ENCODE assay signal across 33 cellular contexts in genomic region chr5:58898006-58898405, GRCh38.
"Had no signal": no experiment of that assay in that cellular context is flagged by ENCODE, and none has a peak within 500 bp of the region (broad histone marks: within the 10 kb centered on the region; RNA-seq: fewer than 3 reads in every experiment).

No MANE protein-coding gene starts in this region.

- H3K4me3 Mint-ChIP-seq: activated CD4-positive, alpha-beta memory T cell treated with anti-CD3 and anti-CD28 coated beads for 36 hours; activated CD4-positive, alpha-beta T cell treated with anti-CD3 and anti-CD28 coated beads for 36 hours; activated CD4-positive, alpha-beta T cell treated with anti-CD3 and anti-CD28 coated beads, Interleukin-2, amount 10 ng/mL, durations not matched to agents 24 days and 14 days; activated CD8-positive, alpha-beta memory T cell treated with anti-CD3 and anti-CD28 coated beads, Interleukin-2, amount 10 ng/mL, durations not matched to agents 7 days and 5 days; activated CD8-positive, alpha-beta T cell treated with anti-CD3 and anti-CD28 coated beads, Interleukin-2, amount 10 ng/mL, durations not matched to agents 7 days and 5 days; activated naive CD4-positive, alpha-beta T cell treated with anti-CD3 and anti-CD28 coated beads for 36 hours; activated naive CD4-positive, alpha-beta T cell treated with anti-CD3 and anti-CD28 coated beads, Interleukin-2, amount 50 U/mL, for 24 hours; activated naive CD8-positive, alpha-beta T cell treated with anti-CD3 and anti-CD28 coated beads for 36 hours; activated naive CD8-positive, alpha-beta T cell treated with anti-CD3 and anti-CD28 coated beads, Interleukin-2, amount 50 U/mL, for 24 hours; activated T-helper 1 cell treated with anti-CD3 and anti-CD28 coated beads, Interleukin-12 subunit alpha, Interleukin-12 subunit beta, Interleukin-2, Interleukin-4 antibody, amounts not matched to agents 30 ng/mL and 10 ng/mL and 1 ng/mL, durations not matched to agents 14 hours and 24 hours and 36 hours; effector memory CD8-positive, alpha-beta T cell; T-cell; T-helper 17 cell; T-helper 2 cell treated with Interferon-gamma antibody and Interleukin-4, amounts not matched to agents 5 μg/mL and 100 μg/mL, for 36 hours had no signal

- H3K9me3 ChIP-seq: adrenal gland, body of pancreas, esophagus squamous epithelium, gastroesophageal sphincter had no signal

- H3K4me1 ChIP-seq: body of pancreas, gastroesophageal sphincter had no signal

- H3K36me3 Mint-ChIP-seq: activated CD4-positive, alpha-beta memory T cell treated with anti-CD3 and anti-CD28 coated beads for 36 hours; activated CD8-positive, alpha-beta memory T cell treated with anti-CD3 and anti-CD28 coated beads, Interleukin-2, amount 10 ng/mL, durations not matched to agents 7 days and 5 days; activated naive CD4-positive, alpha-beta T cell treated with anti-CD3 and anti-CD28 coated beads, Interleukin-2, amount 50 U/mL, for 24 hours; activated naive CD8-positive, alpha-beta T cell treated with anti-CD3 and anti-CD28 coated beads for 36 hours; T-cell had no signal

- H3K36me3 ChIP-seq: adrenal gland, esophagus squamous epithelium, gastroesophageal sphincter had no signal

- H3K4me1 Mint-ChIP-seq: activated CD4-positive, alpha-beta T cell treated with anti-CD3 and anti-CD28 coated beads, Interleukin-2, amount 10 ng/mL, durations not matched to agents 24 days and 14 days; activated CD8-positive, alpha-beta memory T cell treated with anti-CD3 and anti-CD28 coated beads, Interleukin-2, amount 10 ng/mL, durations not matched to agents 7 days and 5 days; activated naive CD4-positive, alpha-beta T cell treated with anti-CD3 and anti-CD28 coated beads, Interleukin-2, amount 50 U/mL, for 24 hours; activated naive CD8-positive, alpha-beta T cell treated with anti-CD3 and anti-CD28 coated beads for 36 hours; activated naive CD8-positive, alpha-beta T cell treated with anti-CD3 and anti-CD28 coated beads, Interleukin-2, amount 50 U/mL, for 24 hours; T-cell; T-helper 17 cell had no signal

- H3K27me3 ChIP-seq: adrenal gland, body of pancreas, esophagus squamous epithelium, gastroesophageal sphincter had no signal

- ATAC-seq: activated CD8-positive, alpha-beta memory T cell treated with anti-CD3 and anti-CD28 coated beads, Interleukin-2, amount 10 ng/mL, durations not matched to agents 7 days and 5 days; activated CD8-positive, alpha-beta T cell treated with anti-CD3 and anti-CD28 coated beads, Interleukin-2, amount 10 ng/mL, durations not matched to agents 7 days and 5 days; activated naive CD8-positive, alpha-beta T cell treated with anti-CD3 and anti-CD28 coated beads, Interleukin-2, amount 50 U/mL, for 24 hours; body of pancreas; effector memory CD8-positive, alpha-beta T cell; gastroesophageal sphincter; T-cell; T-helper 17 cell had no signal

- H3K27ac ChIP-seq: adrenal gland, body of pancreas, epithelial cell of prostate, esophagus squamous epithelium, gastroesophageal sphincter had no signal

- H3K27me3 Mint-ChIP-seq: activated naive CD4-positive, alpha-beta T cell treated with anti-CD3 and anti-CD28 coated beads, Interleukin-2, amount 50 U/mL, for 24 hours; activated naive CD8-positive, alpha-beta T cell treated with anti-CD3 and anti-CD28 coated beads for 36 hours; activated naive CD8-positive, alpha-beta T cell treated with anti-CD3 and anti-CD28 coated beads, Interleukin-2, amount 50 U/mL, for 24 hours; effector memory CD8-positive, alpha-beta T cell; T-cell; T-helper 17 cell had no signal

- H3K4me3 ChIP-seq: adrenal gland, body of pancreas, esophagus squamous epithelium, gastroesophageal sphincter had no signal

- H3K27ac Mint-ChIP-seq: activated CD4-positive, alpha-beta memory T cell treated with anti-CD3 and anti-CD28 coated beads for 36 hours; activated CD4-positive, alpha-beta T cell treated with anti-CD3 and anti-CD28 coated beads for 36 hours; activated CD4-positive, alpha-beta T cell treated with anti-CD3 and anti-CD28 coated beads, Interleukin-2, amount 10 ng/mL, durations not matched to agents 24 days and 14 days; activated CD8-positive, alpha-beta memory T cell treated with anti-CD3 and anti-CD28 coated beads, Interleukin-2, amount 10 ng/mL, durations not matched to agents 7 days and 5 days; activated CD8-positive, alpha-beta T cell treated with anti-CD3 and anti-CD28 coated beads, Interleukin-2, amount 10 ng/mL, durations not matched to agents 7 days and 5 days; activated naive CD4-positive, alpha-beta T cell treated with anti-CD3 and anti-CD28 coated beads for 36 hours; activated naive CD4-positive, alpha-beta T cell treated with anti-CD3 and anti-CD28 coated beads, Interleukin-2, amount 50 U/mL, for 24 hours; activated naive CD8-positive, alpha-beta T cell treated with anti-CD3 and anti-CD28 coated beads for 36 hours; activated naive CD8-positive, alpha-beta T cell treated with anti-CD3 and anti-CD28 coated beads, Interleukin-2, amount 50 U/mL, for 24 hours; activated T-helper 1 cell treated with anti-CD3 and anti-CD28 coated beads, Interleukin-12 subunit alpha, Interleukin-12 subunit beta, Interleukin-2, Interleukin-4 antibody, amounts not matched to agents 30 ng/mL and 10 ng/mL and 1 ng/mL, durations not matched to agents 14 hours and 24 hours and 36 hours; activated T-helper 2 cell treated with anti-CD3 and anti-CD28 coated beads, Interferon-gamma antibody, Interleukin-2, Interleukin-4, amounts not matched to agents 10 μg/mL and 5 μg/mL and 100 μg/mL, durations not matched to agents 14 hours and 24 hours and 36 hours; effector memory CD8-positive, alpha-beta T cell; T-cell; T-helper 17 cell; T-helper 2 cell treated with Interferon-gamma antibody and Interleukin-4, amounts not matched to agents 5 μg/mL and 100 μg/mL, for 36 hours had no signal

- H3K9me3 Mint-ChIP-seq: activated CD4-positive, alpha-beta memory T cell treated with anti-CD3 and anti-CD28 coated beads for 36 hours; activated CD4-positive, alpha-beta T cell treated with anti-CD3 and anti-CD28 coated beads, Interleukin-2, amount 10 ng/mL, durations not matched to agents 24 days and 14 days; activated naive CD4-positive, alpha-beta T cell treated with anti-CD3 and anti-CD28 coated beads for 36 hours; activated naive CD4-positive, alpha-beta T cell treated with anti-CD3 and anti-CD28 coated beads, Interleukin-2, amount 50 U/mL, for 24 hours; activated naive CD8-positive, alpha-beta T cell treated with anti-CD3 and anti-CD28 coated beads for 36 hours; activated naive CD8-positive, alpha-beta T cell treated with anti-CD3 and anti-CD28 coated beads, Interleukin-2, amount 50 U/mL, for 24 hours; activated T-helper 1 cell treated with anti-CD3 and anti-CD28 coated beads, Interleukin-12 subunit alpha, Interleukin-12 subunit beta, Interleukin-2, Interleukin-4 antibody, amounts not matched to agents 30 ng/mL and 10 ng/mL and 1 ng/mL, durations not matched to agents 14 hours and 24 hours and 36 hours; activated T-helper 2 cell treated with anti-CD3 and anti-CD28 coated beads, Interferon-gamma antibody, Interleukin-2, Interleukin-4, amounts not matched to agents 10 μg/mL and 5 μg/mL and 100 μg/mL, durations not matched to agents 14 hours and 24 hours and 36 hours; effector memory CD8-positive, alpha-beta T cell; T-cell; T-helper 2 cell treated with Interferon-gamma antibody and Interleukin-4, amounts not matched to agents 5 μg/mL and 100 μg/mL, for 36 hours had no signal

- DNase-seq: activated CD4-positive, alpha-beta memory T cell treated with anti-CD3 and anti-CD28 coated beads for 36 hours; activated CD4-positive, alpha-beta T cell treated with anti-CD3 and anti-CD28 coated beads for 36 hours; activated CD4-positive, alpha-beta T cell treated with anti-CD3 and anti-CD28 coated beads, Interleukin-2, amount 10 ng/mL, durations not matched to agents 24 days and 14 days; activated CD4-positive, CD25-positive, alpha-beta regulatory T cell; activated CD4-positive, CD25-positive, alpha-beta regulatory T cell treated with anti-CD3 and anti-CD28 coated beads, Interleukin-2, amount 50 U/mL, for 72 hours; activated CD8-positive, alpha-beta memory T cell treated with anti-CD3 and anti-CD28 coated beads, Interleukin-2, amount 10 ng/mL, durations not matched to agents 7 days and 5 days; activated CD8-positive, alpha-beta memory T cell treated with anti-CD3 and anti-CD28 coated beads, Interleukin-2, amount 50 U/mL, for 4 hours; activated CD8-positive, alpha-beta T cell treated with anti-CD3 and anti-CD28 coated beads, Interleukin-2, amount 10 ng/mL, durations not matched to agents 7 days and 5 days; activated effector memory CD4-positive, alpha-beta T cell treated with anti-CD3 and anti-CD28 coated beads, Interleukin-2, amount 50 U/mL, for 16 hours; activated naive CD4-positive, alpha-beta T cell treated with anti-CD3 and anti-CD28 coated beads for 36 hours; activated naive CD8-positive, alpha-beta T cell treated with anti-CD3 and anti-CD28 coated beads for 36 hours; activated naive CD8-positive, alpha-beta T cell treated with anti-CD3 and anti-CD28 coated beads, Interleukin-2, amount 50 U/mL, for 24 hours; activated T-cell treated with anti-CD3 and anti-CD28 coated beads, Interleukin-2, amount 50 U/mL, for 1 hour; activated T-cell treated with anti-CD3 and anti-CD28 coated beads, Interleukin-2, amount 50 U/mL, for 48 hours; adrenal gland; amygdala; aorta; body of pancreas; caudate nucleus; cortex of kidney; dermis blood vessel endothelial cell; effector CD4-positive, alpha-beta T cell; effector memory CD8-positive, alpha-beta T cell; esophagus squamous epithelium; foreskin melanocyte; T-cell; T-helper 17 cell had no signal
